8 cellular contexts compared by ENCODE assay signal in the genomic region with DNA sequence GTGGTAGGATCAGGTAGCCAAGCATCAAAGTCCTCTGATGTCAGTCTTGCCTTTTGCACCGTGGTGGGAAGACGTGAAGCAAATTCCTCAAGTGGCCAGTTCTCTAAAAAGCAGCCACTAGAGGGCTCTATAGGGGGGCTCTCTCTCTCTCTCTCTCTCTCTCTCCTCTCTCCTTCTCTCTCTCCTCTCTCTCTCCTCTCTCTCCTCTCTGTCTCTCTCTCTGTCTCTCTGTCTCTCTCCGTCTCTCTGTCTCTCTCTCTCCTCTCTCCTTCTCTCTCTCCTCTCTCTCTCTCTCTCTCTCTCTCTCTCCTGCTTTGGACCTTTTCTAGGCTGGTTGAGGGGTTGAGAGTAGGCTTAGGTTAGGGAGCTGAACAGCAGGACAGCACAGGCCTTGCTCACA. TPM values are rescaled to one million over a fixed set of nuclear protein-coding genes. Genes with fewer than 3 reads are reported as not detected.
A peak's percentile ranks its signal among the peaks of the same experiment; 100 is the strongest.
DNase-seq lines count a peak whose midpoint lies in the region; ATAC-seq, FAIRE-seq and TF ChIP-seq lines count a peak whose summit lies in the region.

No MANE protein-coding gene starts in this region.

- no peak overlapping the region for H3K4me3 ChIP-seq in DND-41 (ENCODE audit: low read depth in 1 of 2, low read length in 2 of 2)
- H3K4me3 ChIP-seq in KMS-11 (IDR thresholded peaks at IDR 0.05; ENCODE audit: insufficient read depth, low read depth, low read length): no peak overlapping the region
- no peak overlapping the region for H3K4me3 ChIP-seq in astrocyte of the cerebellum (ENCODE audit: low read depth, low read length)
- H3K4me3 ChIP-seq in mesenchymal stem cell (ENCODE audit: insufficient read depth in 1 of 2, low read depth in 1 of 2, low read length in 2 of 2): no peak overlapping the region

- H4K20me1 ChIP-seq in DND-41 (ENCODE audit: insufficient read depth, low read length) (no peaks in the 10 kb centered on the region), KMS-11 (ENCODE audit: insufficient read depth) (no peaks in the 10 kb centered on the region)

- H3K4ac ChIP-seq in mesenchymal stem cell (ENCODE audit: low read depth in 1 of 2, low read length in 2 of 2): no peak overlapping the region

- FAIRE-seq in GM12892 (lab: Jason Lieb, UNC): no peak

- TF ChIP-seq CTCF in DND-41 (IDR thresholded peaks at IDR 0.05; ENCODE audit: borderline replicate concordance, extremely low read depth, low read length, poor library complexity, severe bottlenecking): peak; percentile 53
- TF ChIP-seq CTCF in KMS-11 (conservative IDR thresholded peaks at IDR 0.05; ENCODE audit: low read depth, low read length): peak; percentile 24; the same call in 1 of the 2 replicates
- TF ChIP-seq CTCF in astrocyte of the cerebellum (IDR thresholded peaks at IDR 0.05; ENCODE audit: low read depth, low read length, missing control alignments): peak; percentile 60

- no peak overlapping the region for H3K18ac ChIP-seq in mesenchymal stem cell (ENCODE audit: low read depth in 1 of 2, low read length in 2 of 2)

- peak; percentile 55; the same call in 2 of the 3 replicates for ATAC-seq in DND-41 (ENCODE audit: insufficient read depth, low read depth)

- no peak overlapping the region for H2AK5ac ChIP-seq in mesenchymal stem cell (ENCODE audit: low read length, severe bottlenecking)

- in situ Hi-C loops in astrocyte of the cerebellum (cut with HindIII; ENCODE audit: low sequenced_read_pairs): no loop called here

- H2BK15ac ChIP-seq in mesenchymal stem cell (ENCODE audit: low read depth, poor library complexity, severe bottlenecking): no peak overlapping the region

- no peak overlapping the region for H4K8ac ChIP-seq in mesenchymal stem cell (ENCODE audit: low read length)

- H2BK120ac ChIP-seq in mesenchymal stem cell (ENCODE audit: low read depth, low read length): no peak overlapping the region

- H4K91ac ChIP-seq in mesenchymal stem cell (ENCODE audit: low read length): no peak overlapping the region

- DNase-seq in DND-41 (peak; percentile 26), astrocyte of the cerebellum (ENCODE audit: low read depth) (no peak), mesenchymal stem cell (peak; percentile 61), mesenteric fat pad (ENCODE audit: low spot score) (no peak), GF-D8 (lab: John Stamatoyannopoulos, UW) (no peak), GM12892 (ENCODE audit: insufficient read length) (no peak)
- no peak for DNase-seq in activated CD8-positive, alpha-beta memory T cell treated with anti-CD3 and anti-CD28 coated beads, Interleukin-2, amount 50 U/mL, for 48 hours

- no peak overlapping the region for H2BK12ac ChIP-seq in mesenchymal stem cell (ENCODE audit: low read length in 2 of 2)

- H3K36me3 ChIP-seq in DND-41 (ENCODE audit: insufficient read depth, low read length) (no peaks in the 10 kb centered on the region), KMS-11 (ENCODE audit: insufficient read depth) (no peaks in the 10 kb centered on the region), mesenchymal stem cell (ENCODE audit: control insufficient read depth in 1 of 2, insufficient read depth in 2 of 2, low read depth in 1 of 2, low read length in 2 of 2) (peaks cover 3 to 41% of the 10 kb centered on the region in 2 experiments)

- no peak overlapping the region for H2BK5ac ChIP-seq in mesenchymal stem cell (ENCODE audit: low read depth, low read length, poor library complexity, severe bottlenecking)

- 43% methylated on average over 3 of the region's 3 CpGs for WGBS in mesenchymal stem cell

- no peaks in the 10 kb centered on the region for H3K79me2 ChIP-seq in DND-41 (ENCODE audit: insufficient read depth, low read length)
- H3K79me2 ChIP-seq in KMS-11 (ENCODE audit: insufficient read depth, low read depth): no peaks in the 10 kb centered on the region

- peaks cover 16% of the 10 kb centered on the region for H3K79me1 ChIP-seq in mesenchymal stem cell (replicated peaks; ENCODE audit: low read length, poor library complexity, severe bottlenecking)

- H3K23ac ChIP-seq in mesenchymal stem cell (ENCODE audit: low read length in 2 of 2): no peak overlapping the region

- H3K4me1 ChIP-seq in DND-41 (ENCODE audit: insufficient read depth, low read length) (peaks cover 3% of the 10 kb centered on the region; the same call in 1 of the 2 replicates), KMS-11 (ENCODE audit: low read depth, poor library complexity, severe bottlenecking) (no peaks in the 10 kb centered on the region), mesenchymal stem cell (ENCODE audit: control insufficient read depth, insufficient read depth, low read depth, low read length) (no peaks in the 10 kb centered on the region)

- H3K9ac ChIP-seq in DND-41 (ENCODE audit: low read depth, low read length) (no peak overlapping the region), KMS-11 (no peak overlapping the region), mesenchymal stem cell (ENCODE audit: low read length) (no peak overlapping the region)

- peaks cover 9% of the 10 kb centered on the region for H3K27me3 ChIP-seq in DND-41 (ENCODE audit: insufficient read depth, low read length, poor library complexity)
- no peaks in the 10 kb centered on the region for H3K27me3 ChIP-seq in KMS-11 (ENCODE audit: insufficient read depth, low read depth)
- H3K27me3 ChIP-seq in mesenchymal stem cell (ENCODE audit: control insufficient read depth in 1 of 2, insufficient read depth in 1 of 2, low read length in 2 of 2): no peaks in the 10 kb centered on the region

- H3K27ac ChIP-seq in DND-41 (ENCODE audit: low read length) (no peak overlapping the region), KMS-11 (no peak overlapping the region), mesenchymal stem cell (ENCODE audit: low read length, poor library complexity, severe bottlenecking) (no peak overlapping the region)

- H2AFZ ChIP-seq in DND-41 (ENCODE audit: low read depth, low read length) (no peak overlapping the region), KMS-11 (ENCODE audit: low read depth) (no peak overlapping the region), mesenchymal stem cell (ENCODE audit: low read depth, low read length) (no peak overlapping the region)

- no peak for TF ChIP-seq POLR2A in GM12892 (IDR thresholded peaks at IDR 0.05; ENCODE audit: low read depth, low read length)

- H3K4me2 ChIP-seq in DND-41 (ENCODE audit: insufficient read depth, low read length) (no peak overlapping the region), KMS-11 (no peak overlapping the region), mesenchymal stem cell (ENCODE audit: low read length, poor library complexity, severe bottlenecking) (no peak overlapping the region)

- H3K9me3 ChIP-seq in DND-41 (ENCODE audit: insufficient read depth, low read length, severe bottlenecking) (peaks cover 3% of the 10 kb centered on the region), mesenchymal stem cell (ENCODE audit: control insufficient read depth, low read length) (no peaks in the 10 kb centered on the region)

- no peak overlapping the region for H3K14ac ChIP-seq in mesenchymal stem cell (ENCODE audit: low read length in 2 of 2)

RNA-seq across cellular contexts. Expression of a gene that starts 13.9 kb away (rescaled TPM):
- 139 TPM for polyA plus RNA-seq in mesenchymal stem cell (2013, experiment 1 of 2)
- polyA plus RNA-seq in mesenchymal stem cell (2013, experiment 2 of 2): 136 TPM
- total RNA-seq in mesenteric fat pad: 141 TPM
- polyA plus RNA-seq in GM12892 (2012; ENCODE audit: missing spikeins): 0.06 TPM

Comparison
In these comparisons a context has a peak if more than half of its experiments do, and no peak if none do; other contexts are left out.
1. DNase-seq: peak in DND-41 (single experiment) and mesenchymal stem cell (single experiment); none in astrocyte of the cerebellum (single experiment), activated CD8-positive, alpha-beta memory T cell treated with anti-CD3 and anti-CD28 coated beads, Interleukin-2, amount 50 U/mL, for 48 hours (single experiment), mesenteric fat pad (single experiment), GF-D8 (single experiment) and GM12892 (single experiment).
2. Peak in every context shown above with its lines, with median percentiles within 50 percentile points of each other: CTCF ChIP-seq.